ENCODE assay signal across 26 cellular contexts in genomic region chr10:116671274-116671926, GRCh38. TPM values are rescaled to one million over a fixed set of nuclear protein-coding genes. Genes with fewer than 3 reads are reported as not detected.
A peak's percentile ranks its signal among the peaks of the same experiment; 100 is the strongest.
DNase-seq lines count a peak whose midpoint lies in the region; ATAC-seq, FAIRE-seq and TF ChIP-seq lines count a peak whose summit lies in the region.
"Had no signal": no experiment of that assay in that cellular context is flagged by ENCODE, and none has a peak within 500 bp of the region (broad histone marks: within the 10 kb centered on the region; RNA-seq: fewer than 3 reads in every experiment).

No MANE protein-coding gene starts in this region.

- peaks cover 9% of the 10 kb centered on the region for H3K36me3 Mint-ChIP-seq in nephron progenitor cell (ENCODE audit: low read depth)
- H3K36me3 Mint-ChIP-seq: natural killer cell treated with Interleukin-12 subunit alpha and Interleukin-12 subunit beta and Interleukin-15 and Interleukin-18, amount 100 ng/mL, for 72 hours had no signal

- intact Hi-C loops in K562 (cut with micrococcal nuclease) (no loop called here), dorsolateral prefrontal cortex (cut with DNase I) (no loop called here)

- H3K9me3 Mint-ChIP-seq in nephron progenitor cell, result no peaks in the 10 kb centered on the region
- H3K9me3 Mint-ChIP-seq: natural killer cell treated with Interleukin-12 subunit alpha and Interleukin-12 subunit beta and Interleukin-15 and Interleukin-18, amount 100 ng/mL, for 72 hours; stimulated activated naive CD8-positive, alpha-beta T cell treated with anti-CD3 and anti-CD28 coated beads, Interleukin-15, Interleukin-2, amounts not matched to agents 100 ng/mL and 50 ng/mL, for 24 hours had no signal

- H3K36me3 ChIP-seq in K562 (ENCODE audit: control insufficient read depth, insufficient read depth, low read length) (no peaks in the 10 kb centered on the region), osteoblast (ENCODE audit: insufficient read depth, low read length) (peaks cover 8% of the 10 kb centered on the region)

- FAIRE-seq in K562 (lab: Jason Lieb, UNC), result no peak
- FAIRE-seq: RCC 7860 had no signal

- no peaks in the 10 kb centered on the region for H3K9me3 ChIP-seq in K562 (replicated peaks; ENCODE audit: control insufficient read depth, insufficient read depth, low read depth, low read length)
- H3K9me3 ChIP-seq in osteoblast (ENCODE audit: low read depth, low read length), result no peaks in the 10 kb centered on the region
- H3K9me3 ChIP-seq: adrenal gland, esophagus muscularis mucosa, tibial artery had no signal

- BruUV-seq in K562 (replicated peaks; lab: Mats Ljungman, UMichigan), result no TSS peak

- ATAC-seq in K562, result no peak
- ATAC-seq in GM18520 (IDR thresholded peaks at IDR 0.05; ENCODE audit: unreplicated experiment), result no peak
- ATAC-seq: natural killer cell treated with Interleukin-12 subunit alpha and Interleukin-12 subunit beta and Interleukin-15 and Interleukin-18, amount 100 ng/mL, for 72 hours had no signal

- H3K4me1 ChIP-seq in K562 (replicated peaks in 1 of 2; ENCODE audit: control insufficient read depth in 2 of 2, insufficient read depth in 2 of 2, low read length in 2 of 2) (peaks cover 0 to 6% of the 10 kb centered on the region in 2 experiments; a peak in 2 of 5 replicates), osteoblast (ENCODE audit: insufficient read depth, low read length) (peaks cover 14% of the 10 kb centered on the region)

- POLR2A ChIA-PET in K562 (lab: Yijun Ruan, JAX), result interaction anchor here (0.6 kb wide), 1 partner anchor 164 kb away, joined by 3 read pairs; no protein-coding TSS in a partner anchor

- no peak overlapping the region for H3K27ac Mint-ChIP-seq in nephron progenitor cell
- H3K27ac Mint-ChIP-seq: natural killer cell treated with Interleukin-12 subunit alpha and Interleukin-12 subunit beta and Interleukin-15 and Interleukin-18, amount 100 ng/mL, for 72 hours; stimulated activated naive CD8-positive, alpha-beta T cell treated with anti-CD3 and anti-CD28 coated beads, Interleukin-15, Interleukin-2, amounts not matched to agents 100 ng/mL and 50 ng/mL, for 24 hours had no signal

- TF ChIP-seq RAD21 in K562 (CRISPR knock-in tag; conservative IDR thresholded peaks at IDR 0.05 in 1 of 2, IDR thresholded peaks at IDR 0.05 in 1 of 2), result no peak

- no peaks in the 10 kb centered on the region for H4K20me1 ChIP-seq in K562 (replicated peaks; ENCODE audit: control insufficient read depth, insufficient read depth, low read length)
- no peaks in the 10 kb centered on the region for H4K20me1 ChIP-seq in osteoblast (ENCODE audit: insufficient read depth, low read length)

- peak overlapping the region; percentile 38 for H3K4me3 Mint-ChIP-seq in nephron progenitor cell
- H3K4me3 Mint-ChIP-seq: natural killer cell treated with Interleukin-12 subunit alpha and Interleukin-12 subunit beta and Interleukin-15 and Interleukin-18, amount 100 ng/mL, for 72 hours; stimulated activated naive CD8-positive, alpha-beta T cell treated with anti-CD3 and anti-CD28 coated beads, Interleukin-15, Interleukin-2, amounts not matched to agents 100 ng/mL and 50 ng/mL, for 24 hours had no signal

- 0% methylated on average over 4 of the region's 5 CpGs for WGBS in K562 (ENCODE audit: insufficient coverage, low coverage, missing lambda C conversion rate)

- DNase-seq in ELR (ENCODE audit: low read depth) (peak; percentile 50), LNCaP clone FGC (ENCODE audit: low read depth) (peak; percentile 63), K562 (ENCODE audit: extremely low read depth in 1 of 4, low spot score in 3 of 4) (no peak), nephron progenitor cell (no peak), osteoblast (ENCODE audit: insufficient read length, low spot score, missing footprints) (no peak), activated gamma-delta T cell (lab: John Stamatoyannopoulos, UW) (no peak), dorsolateral prefrontal cortex (no peak)
- DNase-seq: activated CD4-positive, alpha-beta T cell treated with anti-CD3 and anti-CD28 coated beads, Interleukin-2, amount 50 U/mL, for 48 hours; adrenal gland; AML-193; cerebellar nuclear complex; DMS79 treated with DMSO at 0.1 percent for 48 hours; effector CD8-positive, alpha-beta T cell; midbrain; MM.1S; NCI-H146; NCI-H226; stimulated activated CD4-positive, alpha-beta T cell treated with anti-CD3 and anti-CD28 coated beads, Interleukin-4, amount 100 ng/mL, for 1 hour; tibial artery had no signal

- H3K4me2 ChIP-seq in K562 (ENCODE audit: insufficient read depth, low read length), result no peak overlapping the region
- no peak overlapping the region for H3K4me2 ChIP-seq in osteoblast (ENCODE audit: insufficient read depth, low read length)

- no peaks in the 10 kb centered on the region for H3K9me1 ChIP-seq in K562 (ENCODE audit: control insufficient read depth, insufficient read depth, low read length)

- in situ Hi-C loops in K562 (cut with MboI), result no loop called here

- no peak overlapping the region for H3K9ac ChIP-seq in K562 (ENCODE audit: insufficient read depth in 1 of 2, low read depth in 2 of 2, low read length in 2 of 2)

- TF ChIP-seq POLR2A in K562 (conservative IDR thresholded peaks at IDR 0.05), result no peak

- H3K4me1 Mint-ChIP-seq in nephron progenitor cell, result peaks cover 22% of the 10 kb centered on the region

- H2AFZ ChIP-seq in K562 (ENCODE audit: low read depth, low read length) (no peak overlapping the region), osteoblast (ENCODE audit: low read length) (no peak overlapping the region)

- peaks cover 0 to 35% of the 10 kb centered on the region in 2 experiments; a peak in 3 of 5 replicates for H3K27me3 ChIP-seq in K562 (ENCODE audit: control insufficient read depth in 2 of 2, insufficient read depth in 2 of 2, low read length in 2 of 2)
- no peaks in the 10 kb centered on the region for H3K27me3 ChIP-seq in osteoblast (ENCODE audit: insufficient read depth, low read length)
- H3K27me3 ChIP-seq in dorsolateral prefrontal cortex, result peaks cover 0 to 2% (median 0%) of the 10 kb centered on the region in 45 donors
- H3K27me3 ChIP-seq: adrenal gland had no signal

- CTCF ChIA-PET in K562 (lab: Yijun Ruan, JAX; ENCODE audit: low intra/inter-chr PET ratio), result no interaction called here

- TF ChIP-seq CTCF in LNCaP clone FGC (IDR thresholded peaks at IDR 0.05; ENCODE audit: control insufficient read depth, extremely low read depth, insufficient read depth), result no peak
- TF ChIP-seq CTCF in K562 (IDR thresholded peaks at IDR 0.05 in 2 of 3, conservative IDR thresholded peaks at IDR 0.05 in 1 of 3; ENCODE audit: insufficient read depth in 2 of 3, low read depth in 1 of 3, low read length in 3 of 3), result no peak
- no peak for TF ChIP-seq CTCF in nephron progenitor cell (IDR thresholded peaks at IDR 0.05)
- TF ChIP-seq CTCF in osteoblast (IDR thresholded peaks at IDR 0.05; ENCODE audit: extremely low read depth, low read depth, low read length), result no peak
- TF ChIP-seq CTCF in dorsolateral prefrontal cortex (IDR thresholded peaks at IDR 0.05 in 54 of 56, conservative IDR thresholded peaks at IDR 0.05 in 2 of 56; ENCODE audit: low read depth in 1 of 56, partially characterized antibody in 56 of 56), result no peak

- H3K4me3 ChIP-seq in LNCaP clone FGC (ENCODE audit: low read depth, low read length), result no peak overlapping the region
- no peak overlapping the region for H3K4me3 ChIP-seq in K562
- no peak overlapping the region for H3K4me3 ChIP-seq in osteoblast (ENCODE audit: insufficient read depth, low read length)
- H3K4me3 ChIP-seq in dorsolateral prefrontal cortex, result no peak overlapping the region
- H3K4me3 ChIP-seq: adrenal gland, esophagus muscularis mucosa, SK-N-MC, tibial artery had no signal

- TF ChIP-seq EP300 in K562 (IDR thresholded peaks at IDR 0.05; ENCODE audit: low read length), result no peak

- no peaks in the 10 kb centered on the region for H3K79me2 ChIP-seq in K562 (ENCODE audit: control insufficient read depth, insufficient read depth, low read length)
- H3K79me2 ChIP-seq in osteoblast (ENCODE audit: insufficient read depth, low read length), result no peaks in the 10 kb centered on the region

- H3K27me3 Mint-ChIP-seq in nephron progenitor cell (ENCODE audit: low read depth, poor library complexity), result peaks cover 48% of the 10 kb centered on the region

- H3K27ac ChIP-seq in K562 (ENCODE audit: extremely low read depth, low read depth, low read length), result no peak overlapping the region
- H3K27ac ChIP-seq in osteoblast (ENCODE audit: low read depth, low read length), result no peak overlapping the region
- H3K27ac ChIP-seq in dorsolateral prefrontal cortex, result no peak overlapping the region
- H3K27ac ChIP-seq: esophagus muscularis mucosa, HL-60, SK-N-MC, tibial artery had no signal

TF ChIP-seq in K562, 482 proteins besides CTCF, POLR2A, EP300 and RAD21:
- TF ChIP-seq ZKSCAN8 (CRISPR knock-in tag; IDR thresholded peaks at IDR 0.05) (0 out of 2 replicates have a peak, but pooled peaks have one; percentile 33), IFI16 (CRISPR knock-in tag; IDR thresholded peaks at IDR 0.05) (no peak), TBP (optimal IDR thresholded peaks at IDR 0.05; ENCODE audit: low read depth, low read length) (no peak), XRCC5 (IDR thresholded peaks at IDR 0.05; ENCODE audit: low read depth, low read length) (no peak)

RNA-seq across cellular contexts. Expression of gene PNLIPRP2, which starts 50.6 kb away (rescaled TPM):
- not detected in 2 replicates for total RNA-seq in K562 (2011; cell fraction: chromatin; rRNA removed; ENCODE audit: low replicate concordance)
- not detected in 2 replicates for total RNA-seq in K562 (2011; cell fraction: nucleolus; rRNA removed)
- not detected in 2 replicates for total RNA-seq in K562 (2011; cell fraction: nucleoplasm; rRNA removed)
- total RNA-seq in K562 (2014; rRNA removed), result not detected in 2 replicates
- not detected in 2 replicates for total RNA-seq in K562 (2014; rRNA removed; fragmentation: Illumina TruSeq; extraction: Trizol)
- total RNA-seq in K562 (2015; rRNA removed; fragmentation: Illumina TruSeq; extraction: Trizol), result not detected in 2 replicates
- total RNA-seq in K562 (2021), result 0.38 and 0.40 TPM in 2 replicates
- not detected in 2 replicates for polyA plus RNA-seq in K562 (2011; rRNA removed)
- polyA plus RNA-seq in K562 (2011; cell fraction: cytosol; rRNA removed), result not detected in 2 replicates
- polyA plus RNA-seq in K562 (2011; cell fraction: nucleus; rRNA removed), result not detected in 2 replicates
- not detected in 2 replicates for polyA plus RNA-seq in K562 (2012)
- not detected in 2 replicates for polyA plus RNA-seq in K562 (2014; fragmentation: Illumina TruSeq; extraction: Trizol)
- polyA plus RNA-seq in K562 (2014; fragmentation: Nextera tagmentation; extraction: Ambion mirVana), result not detected
- not detected in 2 replicates for polyA plus RNA-seq in K562 (2014; rRNA removed)
- not detected in 2 replicates for polyA minus RNA-seq in K562 (2011; rRNA and poly(A)+ RNA removed)
- not detected in 2 replicates for polyA minus RNA-seq in K562 (2011; cell fraction: cytosol; rRNA and poly(A)+ RNA removed)
- polyA minus RNA-seq in K562 (2011; cell fraction: nucleus; rRNA and poly(A)+ RNA removed), result not detected in 2 replicates
- not detected in 2 replicates for total RNA-seq in osteoblast
- total RNA-seq in dorsolateral prefrontal cortex, result not detected
- total RNA-seq: esophagus muscularis mucosa; natural killer cell treated with Interleukin-12 subunit alpha and Interleukin-12 subunit beta and Interleukin-15 and Interleukin-18, amount 100 ng/mL, for 72 hours had no signal

Comparison
In these comparisons a context has a peak if more than half of its experiments do, and no peak if none do; other contexts are left out.
1. DNase-seq: peak in ELR (single experiment) and LNCaP clone FGC (single experiment); none in K562 (0 of 4), nephron progenitor cell (single experiment), osteoblast (single experiment), activated gamma-delta T cell (single experiment) and dorsolateral prefrontal cortex (0 of 10).